Comparison of ENCODE assay signal across 14 cellular contexts in genomic region chrX:103656623-103657022, GRCh38. TPM values are rescaled to one million over a fixed set of nuclear protein-coding genes. Genes with fewer than 3 reads are reported as not detected.
DNase-seq lines count a peak whose midpoint lies in the region; ATAC-seq, FAIRE-seq and TF ChIP-seq lines count a peak whose summit lies in the region.
"Had no signal": no experiment of that assay in that cellular context is flagged by ENCODE, and none has a peak within 500 bp of the region (broad histone marks: within the 10 kb centered on the region; RNA-seq: fewer than 3 reads in every experiment).

No MANE protein-coding gene starts in this region.

- TF ChIP-seq EP300 in SK-N-SH (IDR thresholded peaks at IDR 0.05; ENCODE audit: borderline replicate concordance in 1 of 2, low read depth in 1 of 2, low read length in 1 of 2) = peak in 1 of 2 experiments; percentile 68; a peak in 1 of 4 replicates

- 0% methylated on average over 3 of the region's 3 CpGs for WGBS in SK-N-SH (ENCODE audit: low lambda C conversion rate)

- H3K79me2 ChIP-seq in SK-N-SH (ENCODE audit: insufficient read depth) = no peaks in the 10 kb centered on the region

- H3K4me3 Mint-ChIP-seq in natural killer cell = no peak overlapping the region
- H3K4me3 Mint-ChIP-seq in nephron progenitor cell = no peak overlapping the region
- H3K4me3 Mint-ChIP-seq: activated B cell treated with CpG ODN at 0.5 μM for 24 hours had no signal

- intact Hi-C loops in natural killer cell (cut with micrococcal nuclease) = no loop called here

- 0 out of 2 replicates have a peak overlapping the region, but pooled peaks have one; percentile 0 for H2AFZ ChIP-seq in SK-N-SH (ENCODE audit: low read depth)

- no peak for TF ChIP-seq RAD21 in SK-N-SH (IDR thresholded peaks at IDR 0.05; ENCODE audit: low read length)

- peak; percentile 78 for FAIRE-seq in H54 (lab: Jason Lieb, UNC)
- FAIRE-seq: GM18507 had no signal

- no peak for ATAC-seq in natural killer cell
- ATAC-seq: body of pancreas had no signal

- H3K27me3 ChIP-seq in SK-N-SH (ENCODE audit: insufficient read depth) = peaks cover 4% of the 10 kb centered on the region; the same call in 1 of the 2 replicates
- H3K27me3 ChIP-seq: body of pancreas, right atrium auricular region had no signal

- H3K9ac ChIP-seq in SK-N-SH = 0 out of 2 replicates have a peak overlapping the region, but pooled peaks have one; percentile 29

- H3K27me3 Mint-ChIP-seq in natural killer cell (ENCODE audit: low read depth in 2 of 2) = peaks cover 6 to 26% of the 10 kb centered on the region in 2 donors
- peaks cover 6% of the 10 kb centered on the region for H3K27me3 Mint-ChIP-seq in nephron progenitor cell (ENCODE audit: low read depth, poor library complexity)
- H3K27me3 Mint-ChIP-seq: activated B cell treated with CpG ODN at 0.5 μM for 24 hours had no signal

- peaks cover 5% of the 10 kb centered on the region in 2 donors for H3K4me1 Mint-ChIP-seq in natural killer cell
- H3K4me1 Mint-ChIP-seq in nephron progenitor cell = peaks cover 18% of the 10 kb centered on the region
- H3K4me1 Mint-ChIP-seq: activated B cell treated with CpG ODN at 0.5 μM for 24 hours had no signal

- POLR2A ChIA-PET in SK-N-SH (lab: Yijun Ruan, JAX) = no interaction called here

- TF ChIP-seq POLR2A in H54 (IDR thresholded peaks at IDR 0.05; ENCODE audit: low read depth, low read length) = no peak

- H3F3A ChIP-seq in SK-N-SH (replicated peaks; ENCODE audit: insufficient read depth) = peaks cover 12% of the 10 kb centered on the region

- no peaks in the 10 kb centered on the region for H3K9me3 ChIP-seq in SK-N-SH
- H3K9me3 ChIP-seq: body of pancreas, right atrium auricular region, thoracic aorta had no signal

- CTCF ChIA-PET in SK-N-SH (lab: Yijun Ruan, JAX) = interaction anchor here (1.0 to 1.2 kb wide), 2 partner anchors 26 to 53 kb away, joined by 3 read pairs; no protein-coding TSS in a partner anchor

- H3K9me3 Mint-ChIP-seq in natural killer cell (no peaks in the 10 kb centered on the region), nephron progenitor cell (peaks cover 29% of the 10 kb centered on the region)
- H3K9me3 Mint-ChIP-seq: activated B cell treated with CpG ODN at 0.5 μM for 24 hours had no signal

- H3K4me3 ChIP-seq in SK-N-SH (ENCODE audit: low read depth in 2 of 2, low read length in 1 of 2) = no peak overlapping the region
- no peak overlapping the region for H3K4me3 ChIP-seq in fibroblast of villous mesenchyme (ENCODE audit: low read depth, low read length)
- H3K4me3 ChIP-seq: body of pancreas, right atrium auricular region, thoracic aorta had no signal

- H3K27ac Mint-ChIP-seq in natural killer cell (no peak overlapping the region), nephron progenitor cell (no peak overlapping the region)
- H3K27ac Mint-ChIP-seq: activated B cell treated with CpG ODN at 0.5 μM for 24 hours had no signal

- H3K27ac ChIP-seq in SK-N-SH (ENCODE audit: low read depth in 2 of 2, low read length in 1 of 2) = peak overlapping the region in 1 of 2 experiments; percentile 86; a peak in 2 of 4 replicates
- H3K27ac ChIP-seq: body of pancreas, right atrium auricular region, thoracic aorta had no signal

- no peaks in the 10 kb centered on the region for H3K9me2 ChIP-seq in SK-N-SH

- H3K36me3 ChIP-seq in SK-N-SH (replicated peaks in 1 of 2; ENCODE audit: control insufficient read depth in 1 of 2, insufficient read depth in 2 of 2, low read length in 1 of 2) = no peaks in the 10 kb centered on the region
- H3K36me3 ChIP-seq: right atrium auricular region, thoracic aorta had no signal

- H3K4me1 ChIP-seq in SK-N-SH (ENCODE audit: control insufficient read depth in 1 of 2, insufficient read depth in 2 of 2, low read depth in 1 of 2, low read length in 1 of 2) = no peaks in the 10 kb centered on the region
- H3K4me1 ChIP-seq: body of pancreas, right atrium auricular region had no signal

- H3K36me3 Mint-ChIP-seq in natural killer cell (no peaks in the 10 kb centered on the region), nephron progenitor cell (ENCODE audit: low read depth) (no peaks in the 10 kb centered on the region)

- TF ChIP-seq CTCF in SK-N-SH (IDR thresholded peaks at IDR 0.05) = no peak
- TF ChIP-seq CTCF in fibroblast of villous mesenchyme (IDR thresholded peaks at IDR 0.05; ENCODE audit: insufficient read depth, low read depth, low read length) = no peak
- no peak for TF ChIP-seq CTCF in natural killer cell (IDR thresholded peaks at IDR 0.05)
- TF ChIP-seq CTCF in nephron progenitor cell (IDR thresholded peaks at IDR 0.05) = no peak

- H4K20me1 ChIP-seq in SK-N-SH (ENCODE audit: insufficient read depth) = no peaks in the 10 kb centered on the region

- DNase-seq in H54 (ENCODE audit: insufficient read length, low spot score) (peak; percentile 23), SK-N-SH (no peak), fibroblast of villous mesenchyme (ENCODE audit: low read depth) (peak; percentile 41), stromal cell of bone marrow (ENCODE audit: low read depth) (peak; percentile 51), natural killer cell (no peak), iPS-NIHi11 (ENCODE audit: low spot score) (no peak), nephron progenitor cell (no peak)
- DNase-seq: activated B cell treated with CpG ODN at 0.5 μM for 24 hours, body of pancreas, DND-41 had no signal

- no peak overlapping the region for H3K4me2 ChIP-seq in SK-N-SH

TF ChIP-seq in SK-N-SH, 30 proteins besides CTCF, POLR2A, EP300 and RAD21 (continues in another document):
- TF ChIP-seq TAF1 (IDR thresholded peaks at IDR 0.05; ENCODE audit: borderline replicate concordance, low read depth, low read length) = no peak
- TF ChIP-seq ELF1 (IDR thresholded peaks at IDR 0.05) = no peak
- TF ChIP-seq FOXJ3 (CRISPR knock-in tag; IDR thresholded peaks at IDR 0.05) = no peak
- peak; percentile 89 for TF ChIP-seq JUND (IDR thresholded peaks at IDR 0.05)
- TF ChIP-seq FOXM1 (IDR thresholded peaks at IDR 0.05; ENCODE audit: low read depth) = no peak
- no peak for TF ChIP-seq IRF3 (IDR thresholded peaks at IDR 0.05; ENCODE audit: low read depth, low read length)
- TF ChIP-seq SMC3 (IDR thresholded peaks at IDR 0.05; ENCODE audit: low read depth, low read length) = no peak
- TF ChIP-seq RCOR1 (IDR thresholded peaks at IDR 0.05; ENCODE audit: low read length) = no peak
- TF ChIP-seq FOSL2 (IDR thresholded peaks at IDR 0.05; ENCODE audit: borderline replicate concordance, low read depth) = peak; percentile 95
- TF ChIP-seq, protein P1, sequence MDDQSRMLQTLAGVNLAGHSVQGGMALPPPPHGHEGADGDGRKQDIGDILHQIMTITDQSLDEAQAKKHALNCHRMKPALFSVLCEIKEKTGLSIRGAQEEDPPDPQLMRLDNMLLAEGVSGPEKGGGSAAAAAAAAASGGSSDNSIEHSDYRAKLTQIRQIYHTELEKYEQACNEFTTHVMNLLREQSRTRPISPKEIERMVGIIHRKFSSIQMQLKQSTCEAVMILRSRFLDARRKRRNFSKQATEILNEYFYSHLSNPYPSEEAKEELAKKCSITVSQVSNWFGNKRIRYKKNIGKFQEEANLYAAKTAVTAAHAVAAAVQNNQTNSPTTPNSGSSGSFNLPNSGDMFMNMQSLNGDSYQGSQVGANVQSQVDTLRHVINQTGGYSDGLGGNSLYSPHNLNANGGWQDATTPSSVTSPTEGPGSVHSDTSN (IDR thresholded peaks at IDR 0.05) = peak; percentile 40; the same call in 1 of the 2 replicates
- no peak for TF ChIP-seq CHD2 (IDR thresholded peaks at IDR 0.05; ENCODE audit: low read length, partially characterized antibody)
- no peak for TF ChIP-seq GABPA (IDR thresholded peaks at IDR 0.05; ENCODE audit: low read depth)
- peak; percentile 28; the same call in 1 of the 2 replicates for TF ChIP-seq NFIC (IDR thresholded peaks at IDR 0.05; ENCODE audit: borderline replicate concordance)
- no peak for TF ChIP-seq NRF1 (IDR thresholded peaks at IDR 0.05; ENCODE audit: low read depth, low read length)
- TF ChIP-seq, protein P2, sequence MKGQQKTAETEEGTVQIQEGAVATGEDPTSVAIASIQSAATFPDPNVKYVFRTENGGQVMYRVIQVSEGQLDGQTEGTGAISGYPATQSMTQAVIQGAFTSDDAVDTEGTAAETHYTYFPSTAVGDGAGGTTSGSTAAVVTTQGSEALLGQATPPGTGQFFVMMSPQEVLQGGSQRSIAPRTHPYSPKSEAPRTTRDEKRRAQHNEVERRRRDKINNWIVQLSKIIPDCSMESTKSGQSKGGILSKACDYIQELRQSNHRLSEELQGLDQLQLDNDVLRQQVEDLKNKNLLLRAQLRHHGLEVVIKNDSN (IDR thresholded peaks at IDR 0.05; ENCODE audit: borderline replicate concordance, low read depth) = no peak
- TF ChIP-seq MEF2A (IDR thresholded peaks at IDR 0.05; ENCODE audit: borderline replicate concordance, low read depth) = no peak

RNA-seq across cellular contexts. Expression of gene TCEAL1, which starts 27.8 kb away (rescaled TPM):
- polyA plus RNA-seq in SK-N-SH (2012; rRNA removed) = 22.1 and 27.9 TPM in 2 replicates
- 29.4 and 33.1 TPM in 2 replicates for polyA plus RNA-seq in SK-N-SH (2012; cell fraction: cytosol; rRNA removed)
- 34.1 and 41.4 TPM in 2 replicates for polyA plus RNA-seq in SK-N-SH (2012; cell fraction: nucleus; rRNA removed)
- total RNA-seq in fibroblast of villous mesenchyme = 30.9 and 44.5 TPM in 2 replicates
- total RNA-seq in natural killer cell = 1 to 10 TPM; 6.4 to 7.1 (median 6.7) TPM

RNA-seq across cellular contexts. Expression of gene MORF4L2, which starts 29.9 kb away (rescaled TPM):
- 221 and 363 TPM in 2 replicates for polyA plus RNA-seq in SK-N-SH (2012; rRNA removed)
- 371 and 379 TPM in 2 replicates for polyA plus RNA-seq in SK-N-SH (2012; cell fraction: cytosol; rRNA removed)
- 134 and 267 TPM in 2 replicates for polyA plus RNA-seq in SK-N-SH (2012; cell fraction: nucleus; rRNA removed)
- total RNA-seq in fibroblast of villous mesenchyme (933 and 1,365 TPM in 2 replicates), natural killer cell (100 to 1,000 TPM; 136 to 227 (median 141) TPM)

RNA-seq across cellular contexts. Expression of gene TCEAL3, which starts 48.9 kb away (rescaled TPM):
- 20.6 and 26.7 TPM in 2 replicates for polyA plus RNA-seq in SK-N-SH (2012; rRNA removed)
- 34.8 and 52.4 TPM in 2 replicates for polyA plus RNA-seq in SK-N-SH (2012; cell fraction: cytosol; rRNA removed)
- 6.4 TPM in 2 replicates for polyA plus RNA-seq in SK-N-SH (2012; cell fraction: nucleus; rRNA removed)
- total RNA-seq in fibroblast of villous mesenchyme (10.6 and 19.4 TPM in 2 replicates), natural killer cell (1 to 10 TPM; 6.2 to 8.7 (median 8.4) TPM)

RNA-seq across cellular contexts. Expression of gene TMEM31, which starts 54.1 kb away (rescaled TPM):
- 0.11 TPM in 1 of 2 replicates, not detected in the other for polyA plus RNA-seq in SK-N-SH (2012; rRNA removed)
- 0.09 and 0.13 TPM in 2 replicates for polyA plus RNA-seq in SK-N-SH (2012; cell fraction: cytosol; rRNA removed)
- 0.39 and 0.53 TPM in 2 replicates for polyA plus RNA-seq in SK-N-SH (2012; cell fraction: nucleus; rRNA removed)
- total RNA-seq in fibroblast of villous mesenchyme (0.32 TPM in 1 of 2 replicates, not detected in the other), natural killer cell (not detected)
- total RNA-seq: activated B cell treated with CpG ODN at 0.5 μM for 24 hours, body of pancreas, mucosa of gallbladder, right atrium auricular region, thoracic aorta had no signal

Comparison
In these comparisons a context has a peak if more than half of its experiments do, and no peak if none do; other contexts are left out.
1. DNase-seq: peak in H54 (single experiment), fibroblast of villous mesenchyme (single experiment) and stromal cell of bone marrow (single experiment); none in SK-N-SH (single experiment), natural killer cell (single experiment), iPS-NIHi11 (single experiment) and nephron progenitor cell (single experiment).